ENCODE assay signal across 1 cellular context in genomic region chr2:112692914-112693313, GRCh38.
TF ChIP-seq lines count a peak whose summit lies in the region.

No MANE protein-coding gene starts in this region.

TF ChIP-seq in GM23338, 12 proteins besides CTCF, POLR2A, EP300 and RAD21 (continued from another document):
- TF ChIP-seq, protein P1, sequence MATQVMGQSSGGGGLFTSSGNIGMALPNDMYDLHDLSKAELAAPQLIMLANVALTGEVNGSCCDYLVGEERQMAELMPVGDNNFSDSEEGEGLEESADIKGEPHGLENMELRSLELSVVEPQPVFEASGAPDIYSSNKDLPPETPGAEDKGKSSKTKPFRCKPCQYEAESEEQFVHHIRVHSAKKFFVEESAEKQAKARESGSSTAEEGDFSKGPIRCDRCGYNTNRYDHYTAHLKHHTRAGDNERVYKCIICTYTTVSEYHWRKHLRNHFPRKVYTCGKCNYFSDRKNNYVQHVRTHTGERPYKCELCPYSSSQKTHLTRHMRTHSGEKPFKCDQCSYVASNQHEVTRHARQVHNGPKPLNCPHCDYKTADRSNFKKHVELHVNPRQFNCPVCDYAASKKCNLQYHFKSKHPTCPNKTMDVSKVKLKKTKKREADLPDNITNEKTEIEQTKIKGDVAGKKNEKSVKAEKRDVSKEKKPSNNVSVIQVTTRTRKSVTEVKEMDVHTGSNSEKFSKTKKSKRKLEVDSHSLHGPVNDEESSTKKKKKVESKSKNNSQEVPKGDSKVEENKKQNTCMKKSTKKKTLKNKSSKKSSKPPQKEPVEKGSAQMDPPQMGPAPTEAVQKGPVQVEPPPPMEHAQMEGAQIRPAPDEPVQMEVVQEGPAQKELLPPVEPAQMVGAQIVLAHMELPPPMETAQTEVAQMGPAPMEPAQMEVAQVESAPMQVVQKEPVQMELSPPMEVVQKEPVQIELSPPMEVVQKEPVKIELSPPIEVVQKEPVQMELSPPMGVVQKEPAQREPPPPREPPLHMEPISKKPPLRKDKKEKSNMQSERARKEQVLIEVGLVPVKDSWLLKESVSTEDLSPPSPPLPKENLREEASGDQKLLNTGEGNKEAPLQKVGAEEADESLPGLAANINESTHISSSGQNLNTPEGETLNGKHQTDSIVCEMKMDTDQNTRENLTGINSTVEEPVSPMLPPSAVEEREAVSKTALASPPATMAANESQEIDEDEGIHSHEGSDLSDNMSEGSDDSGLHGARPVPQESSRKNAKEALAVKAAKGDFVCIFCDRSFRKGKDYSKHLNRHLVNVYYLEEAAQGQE (IDR thresholded peaks at IDR 0.05; ENCODE audit: unreplicated experiment), result no peak
- no peak for TF ChIP-seq EZH2 (IDR thresholded peaks at IDR 0.05; ENCODE audit: low read depth, unreplicated experiment)
